In the genomic region with DNA sequence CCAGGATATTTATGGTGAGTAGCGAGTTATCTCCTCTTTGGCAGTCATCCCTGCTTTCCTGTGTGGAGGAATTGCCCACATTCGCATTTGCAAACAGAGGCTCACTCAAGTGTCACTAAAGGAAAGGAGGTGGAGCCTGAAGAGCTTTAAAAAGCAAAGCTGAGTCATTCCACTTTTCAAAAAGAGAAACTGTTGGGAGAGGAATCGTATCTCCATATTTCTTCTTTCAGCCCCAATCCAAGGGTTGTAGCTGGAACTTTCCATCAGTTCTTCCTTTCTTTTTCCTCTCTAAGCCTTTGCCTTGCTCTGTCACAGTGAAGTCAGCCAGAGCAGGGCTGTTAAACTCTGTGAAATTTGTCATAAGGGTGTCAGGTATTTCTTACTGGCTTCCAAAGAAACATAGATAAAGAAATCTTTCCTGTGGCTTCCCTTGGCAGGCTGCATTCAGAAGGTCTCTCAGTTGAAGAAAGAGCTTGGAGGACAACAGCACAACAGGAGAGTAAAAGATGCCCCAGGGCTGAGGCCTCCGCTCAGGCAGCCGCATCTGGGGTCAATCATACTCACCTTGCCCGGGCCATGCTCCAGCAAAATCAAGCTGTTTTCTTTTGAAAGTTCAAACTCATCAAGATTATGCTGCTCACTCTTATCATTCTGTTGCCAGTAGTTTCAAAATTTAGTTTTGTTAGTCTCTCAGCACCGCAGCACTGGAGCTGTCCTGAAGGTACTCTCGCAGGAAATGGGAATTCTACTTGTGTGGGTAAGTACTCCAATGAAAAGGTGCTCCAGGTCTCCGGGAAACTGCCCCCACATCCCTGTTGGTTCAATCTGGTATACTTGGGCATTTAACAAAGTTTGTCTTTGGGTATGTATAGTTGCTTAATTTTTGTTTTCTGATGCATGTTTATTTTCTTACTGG, we compare ENCODE assay signal across 10 cellular contexts. TPM values are rescaled to one million over a fixed set of nuclear protein-coding genes. Genes with fewer than 3 reads are reported as not detected.
DNase-seq lines count a peak whose midpoint lies in the region; ATAC-seq and TF ChIP-seq lines count a peak whose summit lies in the region.
"Had no signal": no experiment of that assay in that cellular context is flagged by ENCODE, and none has a peak within 500 bp of the region (broad histone marks: within the 10 kb centered on the region; RNA-seq: fewer than 3 reads in every experiment).

Gene EGF, plus strand, starts transcription at position 178 of the 916 bp plus-strand sequence. Its CDS starts 453 bp downstream, at position 631.

- 48 to 49% methylated on average over 9 of the region's 9 CpGs for WGBS in GM23248 (ENCODE audit: low coverage in 1 of 2, low lambda C conversion rate in 2 of 2, missing lambda C conversion rate in 2 of 2), 2 experiments
- WGBS in heart left ventricle, 4 donors = 30 to 43% (median 37%) methylated on average over 9 of the region's 9 CpGs
- WGBS in sigmoid colon, 2 donors = 58 to 60% methylated on average over 9 of the region's 9 CpGs

- DNase-seq in GM23248 (peak; percentile 62), SK-MEL-5 (ENCODE audit: low read depth, low spot score) (peak; percentile 23), heart left ventricle (peak in 3 of 5 donors; percentile 23 to 34 (median 23)), sigmoid colon (no peak), mucosa of gallbladder (ENCODE audit: low spot score) (no peak), NCI-H69 (lab: John Stamatoyannopoulos, UW) (no peak), GM13977 (ENCODE audit: low spot score) (no peak)
- DNase-seq: NCI-H1417; stimulated activated naive CD8-positive, alpha-beta T cell treated with anti-CD3 and anti-CD28 coated beads, Interleukin-15, amount 100 ng/mL, for 72 hours had no signal

- H4K20me1 ChIP-seq in GM23248 (ENCODE audit: insufficient read depth) = no peaks in the 10 kb centered on the region

- in situ Hi-C loops in GM23248 (cut with MboI) (no loop called here), SK-MEL-5 (cut with HindIII; ENCODE audit: low pct_unique_long_range_greater_than_20kb, low sequenced_read_pairs) (no loop called here), GM13977 (cut with MboI; ENCODE audit: low pct_unique_long_range_greater_than_20kb, low sequenced_read_pairs, unreplicated experiment) (no loop called here)

- no peak within 1 kb of the TSS for H3K27ac ChIP-seq in GM23248
- H3K27ac ChIP-seq in heart left ventricle = peak within 1 kb of the TSS in 11 of 12 donors; percentile 33 to 79 (median 65)
- peak within 1 kb of the TSS in 3 of 4 donors; percentile 15 to 53 (median 34) for H3K27ac ChIP-seq in sigmoid colon

- peak within 1 kb of the TSS; percentile 44; the same call in 1 of the 2 replicates for H3K9ac ChIP-seq in GM23248

- no peaks in the 10 kb centered on the region for H3F3A ChIP-seq in GM23248 (ENCODE audit: insufficient read depth)

- H3K4me1 ChIP-seq in GM23248 (ENCODE audit: insufficient read depth) = no peaks in the 10 kb centered on the region
- H3K4me1 ChIP-seq in heart left ventricle = peaks cover 0 to 15% (median 0%) of the 10 kb centered on the region in 12 donors
- H3K4me1 ChIP-seq in sigmoid colon = peaks cover 0 to 9% (median 4%) of the 10 kb centered on the region in 4 donors

- TF ChIP-seq EP300 in sigmoid colon (IDR thresholded peaks at IDR 0.05) = no peak

- 0 out of 2 replicates have a peak, but pooled peaks cover 4% of the 10 kb centered on the region for H3K27me3 ChIP-seq in GM23248 (replicated peaks; ENCODE audit: insufficient read depth)
- H3K27me3 ChIP-seq in heart left ventricle = no peaks in the 10 kb centered on the region
- H3K27me3 ChIP-seq in sigmoid colon = no peaks in the 10 kb centered on the region

- no peaks in the 10 kb centered on the region for H3K36me3 ChIP-seq in GM23248 (ENCODE audit: low read depth)
- no peaks in the 10 kb centered on the region for H3K36me3 ChIP-seq in heart left ventricle
- no peaks in the 10 kb centered on the region for H3K36me3 ChIP-seq in sigmoid colon

- H3K79me2 ChIP-seq in GM23248 (ENCODE audit: insufficient read depth) = no peaks in the 10 kb centered on the region

- H3K4me2 ChIP-seq in GM23248 (ENCODE audit: unreplicated experiment) = peak within 1 kb of the TSS; percentile 72

- H3K9me3 ChIP-seq in GM23248 (ENCODE audit: low read depth) (no peaks in the 10 kb centered on the region), heart left ventricle (no peaks in the 10 kb centered on the region), sigmoid colon (no peaks in the 10 kb centered on the region)

- intact Hi-C loops in heart left ventricle (cut with DNase I) = loop anchor here in 1 of 10 donors (5.0 kb wide), 1 partner anchor 96 kb away; the partner anchor contains the start of gene GAR1
- intact Hi-C loops in sigmoid colon (cut with DNase I) = no loop called here

- H3K9me2 ChIP-seq in GM23248 (ENCODE audit: insufficient read depth) = no peaks in the 10 kb centered on the region

- TF ChIP-seq CTCF in heart left ventricle (IDR thresholded peaks at IDR 0.05) (no peak), sigmoid colon (IDR thresholded peaks at IDR 0.05) (no peak), GM13977 (IDR thresholded peaks at IDR 0.05; ENCODE audit: extremely low read depth, insufficient read depth, missing control alignments) (no peak)

- peak within 1 kb of the TSS; percentile 91 for H2AFZ ChIP-seq in GM23248

- H3K4me3 ChIP-seq in GM23248 (peak within 1 kb of the TSS; percentile 58), heart left ventricle (peak within 1 kb of the TSS; percentile 8 to 54 (median 39)), sigmoid colon (peak within 1 kb of the TSS in 1 of 4 donors; percentile 16)

- peak; percentile 76 to 92 (median 90) for ATAC-seq in heart left ventricle
- ATAC-seq in HG03342 (IDR thresholded peaks at IDR 0.05; ENCODE audit: unreplicated experiment) = no peak
- ATAC-seq: stimulated activated naive CD8-positive, alpha-beta T cell treated with anti-CD3 and anti-CD28 coated beads, Interleukin-15, amount 100 ng/mL, for 72 hours had no signal

- TF ChIP-seq POLR2A in heart left ventricle (IDR thresholded peaks at IDR 0.05) (peak; percentile 60 to 77), sigmoid colon (IDR thresholded peaks at IDR 0.05) (no peak)

RNA-seq across cellular contexts. Expression of gene EGF, which starts in this region (rescaled TPM):
- total RNA-seq in GM23248 (2014; rRNA removed; shearing (Covaris generic)) = 0.13 and 0.43 TPM in 2 replicates
- polyA plus RNA-seq in GM23248 (2016; fragmentation: Nextera tagmentation; extraction: Ambion mirVana) = not detected in 2 replicates
- 1.4 TPM in 2 replicates for total RNA-seq in SK-MEL-5 (2014; rRNA removed; shearing (Covaris generic))
- polyA plus RNA-seq in SK-MEL-5 (2015; cell fraction: cytosol; rRNA removed) = 0.71 and 0.96 TPM in 2 replicates
- polyA plus RNA-seq in SK-MEL-5 (2015; cell fraction: nucleus; rRNA removed) = 2.8 and 3.7 TPM in 2 replicates
- 10 to 100 TPM in 4 of 9 donors, 1 to 10 TPM in 5; 5.4 to 15.0 (median 9.7) TPM for total RNA-seq in heart left ventricle
- 1 to 10 TPM; 1.3 to 3.7 TPM for polyA plus RNA-seq in heart left ventricle
- 1 to 10 TPM in 1 of 4 donors, under 1 TPM in 3; 0.68 to 1.3 (median 0.77) TPM for total RNA-seq in sigmoid colon
- polyA plus RNA-seq in sigmoid colon = under 1 TPM in 2 of 3 donors, not detected in 1; 0.46 to 0.64 TPM
- 1.6 TPM for total RNA-seq in mucosa of gallbladder

Comparison
In these comparisons a context has a peak if more than half of its experiments do, and no peak if none do; other contexts are left out.
1. Peak in DNase-seq, H3K4me3 ChIP-seq, H3K9ac ChIP-seq and H3K4me2 ChIP-seq in GM23248; RNA of the gene not detected or under 1 TPM.
2. DNase-seq: peak in SK-MEL-5 (single experiment) and heart left ventricle (3 of 5); none in sigmoid colon (single experiment), mucosa of gallbladder (single experiment), NCI-H69 (single experiment) and GM13977 (single experiment).
3. POLR2A ChIP-seq: peak in heart left ventricle (2 of 2); none in sigmoid colon (0 of 2).